22 cellular contexts compared by ENCODE assay signal in genomic region chr10:86247073-86247472, GRCh38.
A peak's percentile ranks its signal among the peaks of the same experiment; 100 is the strongest.
DNase-seq lines count a peak whose midpoint lies in the region; ATAC-seq, FAIRE-seq and TF ChIP-seq lines count a peak whose summit lies in the region.
"Had no signal": no experiment of that assay in that cellular context is flagged by ENCODE, and none has a peak within 500 bp of the region (broad histone marks: within the 10 kb centered on the region; RNA-seq: fewer than 3 reads in every experiment).

No MANE protein-coding gene starts in this region.

- H3K56ac ChIP-seq in IMR-90 (ENCODE audit: extremely low read depth, insufficient read depth, low read length) (no peak overlapping the region), H1 (replicated peaks; ENCODE audit: insufficient read length, low read depth, low read length) (peak overlapping the region; percentile 77)

- no peak overlapping the region for H4K5ac ChIP-seq in IMR-90 (ENCODE audit: low read depth, low read length)
- H4K5ac ChIP-seq in H1 (ENCODE audit: insufficient read length, low read depth, low read length): no peak overlapping the region

- H3K27me3 ChIP-seq in IMR-90 (ENCODE audit: control insufficient read depth, insufficient read depth, low read length) (no peaks in the 10 kb centered on the region), H1 (replicated peaks in 1 of 4; ENCODE audit: control insufficient read depth in 3 of 4, extremely low read depth in 1 of 4, insufficient read depth in 3 of 4, low read length in 3 of 4) (no peaks in the 10 kb centered on the region; a peak in 1 of 7 replicates)
- H3K27me3 ChIP-seq: BE2C, BLaER1 had no signal

- H2BK20ac ChIP-seq in IMR-90 (ENCODE audit: low read depth, low read length): no peak overlapping the region
- H2BK20ac ChIP-seq in H1 (ENCODE audit: low read length): no peak overlapping the region

- H3K9me3 ChIP-seq in IMR-90 (ENCODE audit: control insufficient read depth, insufficient read depth, low read length) (no peaks in the 10 kb centered on the region), H1 (ENCODE audit: insufficient read depth in 2 of 2, low read depth in 1 of 2, low read length in 1 of 2) (peaks cover 6 to 8% of the 10 kb centered on the region in 2 experiments)
- H3K9me3 ChIP-seq: BE2C, Caco-2 had no signal

- WGBS in IMR-90 (ENCODE audit: extremely low coverage in 2 of 2, insufficient read length in 1 of 2), 2 experiments: 31% methylated on average over 1 of the region's 1 CpG; no CpG with 5 or more reads in 1 of the 2 experiments
- WGBS in H1 (ENCODE audit: extremely low coverage in 1 of 2, insufficient coverage in 1 of 2, insufficient read length in 1 of 2, insufficient replicate concordance in 2 of 2, low coverage in 1 of 2, low lambda C conversion rate in 2 of 2, missing lambda C conversion rate in 1 of 2), 2 experiments: 87 to 100% methylated on average over 1 of the region's 1 CpG

- no peak overlapping the region for H3K4me2 ChIP-seq in IMR-90 (ENCODE audit: low read depth, low read length)
- no peak overlapping the region for H3K4me2 ChIP-seq in H1 (ENCODE audit: insufficient read depth in 1 of 2, low read depth in 2 of 2, low read length in 2 of 2)
- H3K4me2 ChIP-seq: BLaER1 had no signal

- H3K36me3 ChIP-seq in IMR-90 (ENCODE audit: control insufficient read depth, insufficient read depth, low read length): no peaks in the 10 kb centered on the region
- H3K36me3 ChIP-seq in H1 (ENCODE audit: control insufficient read depth in 2 of 4, insufficient read depth in 4 of 4, low read length in 3 of 4): no peaks in the 10 kb centered on the region; a peak in 1 of 8 replicates
- H3K36me3 ChIP-seq: BE2C, BLaER1 had no signal

- FAIRE-seq in H1 (lab: Jason Lieb, UNC): no peak
- FAIRE-seq: A204.1, D721Med, G401.6, GM12891, GM19239 had no signal

- no peak for TF ChIP-seq EP300 in H1 (IDR thresholded peaks at IDR 0.05; ENCODE audit: borderline replicate concordance in 1 of 2, low read depth in 2 of 2, low read length in 2 of 2)

- CTCF ChIA-PET in IMR-90 (lab: Yijun Ruan, JAX) (no interaction called here), H1 (lab: Charles Lee; ENCODE audit: partially characterized antibody) (interaction anchor here (1.2 kb wide), 1 partner anchor 15 kb away, joined by 4 read pairs; no protein-coding TSS in a partner anchor)

- H3K4me1 ChIP-seq in IMR-90 (ENCODE audit: control insufficient read depth, insufficient read depth, low read length) (no peaks in the 10 kb centered on the region), H1 (replicated peaks in 1 of 4; ENCODE audit: control insufficient read depth in 3 of 4, insufficient read depth in 4 of 4, low read length in 3 of 4) (0 out of 7 replicates have a peak, but pooled peaks cover 0 to 3% (median 0%) of the 10 kb centered on the region in 4 experiments)
- H3K4me1 ChIP-seq: BLaER1, Caco-2 had no signal

- TF ChIP-seq POLR2A in IMR-90 (IDR thresholded peaks at IDR 0.05; ENCODE audit: low read depth, low read length): no peak
- no peak for TF ChIP-seq POLR2A in H1 (IDR thresholded peaks at IDR 0.05; ENCODE audit: control extremely low read depth in 1 of 2, low read depth in 2 of 2, low read length in 2 of 2)

- in situ Hi-C loops in IMR-90 (cut with MboI; ENCODE audit: low sequenced_read_pairs): no loop called here

- no peak overlapping the region for H3K4me3 ChIP-seq in IMR-90 (ENCODE audit: insufficient read depth, low read depth, low read length)
- H3K4me3 ChIP-seq in H1 (ENCODE audit: extremely low read depth in 1 of 4, insufficient read depth in 2 of 4, low read depth in 3 of 4, low read length in 4 of 4): no peak overlapping the region
- H3K4me3 ChIP-seq: BLaER1 had no signal

- H2BK5ac ChIP-seq in IMR-90 (ENCODE audit: low read depth, low read length, poor library complexity, severe bottlenecking): peak overlapping the region; percentile 19
- no peak overlapping the region for H2BK5ac ChIP-seq in H1 (ENCODE audit: low read depth, low read length)

- H3K79me2 ChIP-seq in H1 (ENCODE audit: control insufficient read depth in 1 of 2, insufficient read depth in 2 of 2, low read length in 2 of 2): no peaks in the 10 kb centered on the region

- no peak for DNase-seq in IMR-90
- no peak for DNase-seq in H1 (ENCODE audit: low read depth in 1 of 2, low spot score in 2 of 2)
- no peak for DNase-seq in GM20000 (ENCODE audit: low spot score)
- DNase-seq in COLO829 (ENCODE audit: low spot score): no peak
- DNase-seq: 8988T; ACHN; BE2C; C1 segment of cervical spinal cord; Caco-2; Calu3; CD4-positive, alpha-beta memory T cell; CD4-positive, CD25-positive, alpha-beta regulatory T cell; CD8-positive, alpha-beta memory T cell; DMS79 treated with DMSO at 0.1 percent for 48 hours; GF-D8 had no signal

- BruUV-seq in IMR-90 (replicated peaks; lab: Mats Ljungman, UMichigan): no TSS peak

- H4K8ac ChIP-seq in IMR-90 (ENCODE audit: low read depth in 2 of 2, low read length in 2 of 2): no peak overlapping the region
- no peak overlapping the region for H4K8ac ChIP-seq in H1 (ENCODE audit: extremely low read depth, insufficient read depth, low read length)

- H2AK5ac ChIP-seq in IMR-90 (ENCODE audit: low read depth, low read length) (no peak overlapping the region), H1 (ENCODE audit: low read depth, low read length) (no peak overlapping the region)

- H3K23me2 ChIP-seq in H1 (ENCODE audit: low read depth, low read length): peaks cover 4% of the 10 kb centered on the region; the same call in 1 of the 2 replicates

- H3K14ac ChIP-seq in IMR-90 (replicated peaks; ENCODE audit: low read depth, low read length): no peak overlapping the region
- no peak overlapping the region for H3K14ac ChIP-seq in H1 (ENCODE audit: insufficient read length)

- H2BK120ac ChIP-seq in IMR-90 (ENCODE audit: low read depth, low read length): no peak overlapping the region
- H2BK120ac ChIP-seq in H1 (replicated peaks; ENCODE audit: low read depth, low read length): no peak overlapping the region

- no peak overlapping the region for H3K27ac ChIP-seq in IMR-90 (ENCODE audit: insufficient read depth, low read length)
- no peak overlapping the region for H3K27ac ChIP-seq in H1 (ENCODE audit: low read depth, low read length)
- H3K27ac ChIP-seq: BLaER1 had no signal

- H2BK12ac ChIP-seq in H1 (ENCODE audit: low read depth, low read length): no peak overlapping the region

- H3K9ac ChIP-seq in IMR-90 (ENCODE audit: low read depth, low read length): no peak overlapping the region
- H3K9ac ChIP-seq in H1 (replicated peaks in 1 of 4; ENCODE audit: extremely low read depth in 1 of 4, low read depth in 3 of 4, low read length in 3 of 4): no peak overlapping the region
- H3K9ac ChIP-seq: BLaER1 had no signal

- POLR2A ChIA-PET in IMR-90 (lab: Charles Lee; ENCODE audit: unreplicated experiment): no interaction called here
- POLR2A ChIA-PET in H1 (lab: Charles Lee; ENCODE audit: partially characterized antibody): no interaction called here

- dilution Hi-C loops in IMR-90 (cut with HindIII; ENCODE audit: low sequenced_read_pairs, unreplicated experiment): no loop called here

- H4K91ac ChIP-seq in IMR-90 (ENCODE audit: insufficient read depth, low read depth, low read length): no peak overlapping the region
- H4K91ac ChIP-seq in H1 (replicated peaks; ENCODE audit: insufficient read length, low read length): no peak overlapping the region

- no peak overlapping the region for H2AK9ac ChIP-seq in IMR-90 (replicated peaks; ENCODE audit: low read depth, low read length, poor library complexity)

- H3K79me1 ChIP-seq in IMR-90 (ENCODE audit: low read depth in 1 of 2, low read length in 2 of 2): no peaks in the 10 kb centered on the region
- H3K79me1 ChIP-seq in H1 (ENCODE audit: low read depth, low read length): no peaks in the 10 kb centered on the region

- H4K20me1 ChIP-seq in IMR-90 (ENCODE audit: insufficient read depth, low read length) (no peaks in the 10 kb centered on the region), H1 (replicated peaks in 1 of 2; ENCODE audit: control insufficient read depth in 1 of 2, insufficient read depth in 2 of 2, low read length in 2 of 2) (peaks cover 0 to 4% of the 10 kb centered on the region in 2 experiments)
- H4K20me1 ChIP-seq: BLaER1 had no signal

- intact Hi-C loops in IMR-90 (cut with micrococcal nuclease): no loop called here

- TF ChIP-seq CTCF in IMR-90 (conservative IDR thresholded peaks at IDR 0.05; ENCODE audit: low read depth, low read length): no peak
- TF ChIP-seq CTCF in H1 (IDR thresholded peaks at IDR 0.05; ENCODE audit: control extremely low read depth in 1 of 3, insufficient read depth in 1 of 3, low read depth in 1 of 3, low read length in 3 of 3): no peak
- no peak for TF ChIP-seq CTCF in GM20000 (IDR thresholded peaks at IDR 0.05; ENCODE audit: extremely low read depth, missing control alignments)

- TF ChIP-seq RAD21 in IMR-90 (IDR thresholded peaks at IDR 0.05; ENCODE audit: low read length): no peak
- no peak for TF ChIP-seq RAD21 in H1 (IDR thresholded peaks at IDR 0.05 in 1 of 2, conservative IDR thresholded peaks at IDR 0.05 in 1 of 2; ENCODE audit: low read depth in 2 of 2, low read length in 2 of 2)

- H3K9me1 ChIP-seq in IMR-90 (ENCODE audit: insufficient read depth, low read length): no peaks in the 10 kb centered on the region

- no peak for ATAC-seq in IMR-90 (ENCODE audit: low read depth)
- ATAC-seq in HG02885 (IDR thresholded peaks at IDR 0.05; ENCODE audit: poor library complexity, unreplicated experiment): no peak

- H2BK15ac ChIP-seq in IMR-90 (ENCODE audit: low read depth, low read length): no peak overlapping the region
- H2BK15ac ChIP-seq in H1 (ENCODE audit: low read length): no peak overlapping the region

- H3K23ac ChIP-seq in IMR-90 (ENCODE audit: low read depth, low read length) (no peak overlapping the region), H1 (ENCODE audit: insufficient read length) (no peak overlapping the region)

- H3K4ac ChIP-seq in IMR-90 (ENCODE audit: low read depth, low read length): no peak overlapping the region
- H3K4ac ChIP-seq in H1 (replicated peaks; ENCODE audit: insufficient read length, low read depth, low read length): no peak overlapping the region

- H3K18ac ChIP-seq in IMR-90 (ENCODE audit: low read depth, low read length): no peak overlapping the region
- H3K18ac ChIP-seq in H1 (ENCODE audit: extremely low read depth, low read length): no peak overlapping the region

- H2AFZ ChIP-seq in IMR-90 (replicated peaks; ENCODE audit: low read length, poor library complexity): no peak overlapping the region
- no peak overlapping the region for H2AFZ ChIP-seq in H1 (ENCODE audit: low read length)

TF ChIP-seq in IMR-90, 13 proteins besides CTCF, POLR2A, EP300 and RAD21 (continues in another document):
- no peak for TF ChIP-seq BHLHE40 (IDR thresholded peaks at IDR 0.05; ENCODE audit: low read depth, low read length)
- no peak for TF ChIP-seq MXI1 (IDR thresholded peaks at IDR 0.05; ENCODE audit: borderline replicate concordance, low read depth, low read length)
- TF ChIP-seq MAFK (IDR thresholded peaks at IDR 0.05; ENCODE audit: low read depth, low read length): no peak

TF ChIP-seq in H1, 55 proteins besides CTCF, POLR2A, EP300 and RAD21 (continues in another document):
- TF ChIP-seq TAF7 (optimal IDR thresholded peaks at IDR 0.05; ENCODE audit: borderline replicate concordance, low read depth, low read length): no peak
- TF ChIP-seq FOSL1 (IDR thresholded peaks at IDR 0.05; ENCODE audit: insufficient read depth, low read depth, low read length): no peak
- no peak for TF ChIP-seq TAF1 (IDR thresholded peaks at IDR 0.05; ENCODE audit: low read depth, low read length)
- no peak for TF ChIP-seq RXRA (IDR thresholded peaks at IDR 0.05; ENCODE audit: insufficient read depth, low read depth, low read length)
